In the genomic region with DNA sequence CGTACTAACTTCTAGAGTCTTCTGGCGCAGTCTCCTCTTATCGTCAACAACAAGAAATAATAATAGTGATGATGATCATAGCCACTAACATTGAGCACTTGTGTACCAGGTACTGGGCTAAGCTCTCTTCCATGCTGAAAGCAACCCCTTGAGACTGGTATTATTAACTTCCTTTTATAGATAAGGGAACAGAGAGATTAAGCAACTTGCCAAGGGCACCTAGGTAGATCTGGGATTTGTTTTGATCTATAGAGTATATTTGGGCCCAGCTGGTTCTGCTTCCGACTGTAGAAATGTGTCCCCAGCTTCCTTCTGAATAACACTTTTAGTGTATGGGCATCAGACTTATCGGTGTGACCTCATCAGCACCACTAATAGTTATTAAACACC, we compare ENCODE assay signal across 9 cellular contexts. TPM values are rescaled to one million over a fixed set of nuclear protein-coding genes. Genes with fewer than 3 reads are reported as not detected.
DNase-seq lines count a peak whose midpoint lies in the region; ATAC-seq and TF ChIP-seq lines count a peak whose summit lies in the region.
"Had no signal": no experiment of that assay in that cellular context is flagged by ENCODE, and none has a peak within 500 bp of the region (broad histone marks: within the 10 kb centered on the region; RNA-seq: fewer than 3 reads in every experiment).

No MANE protein-coding gene starts in this region.

- H3K79me2 ChIP-seq in HCT116 (ENCODE audit: insufficient read depth, low read length) (no peaks in the 10 kb centered on the region), smooth muscle cell (ENCODE audit: low read depth) (no peaks in the 10 kb centered on the region)

- RAD21 ChIA-PET in HCT116 (lab: Charles Lee; ENCODE audit: low non-redundant PET in 1 of 2, low total read pairs in 2 of 2, uncharacterized antibody in 2 of 2, unreplicated experiment in 2 of 2) = no interaction called here

- no peak for TF ChIP-seq POLR2A in HCT116 (IDR thresholded peaks at IDR 0.05; ENCODE audit: borderline replicate concordance, extremely low read depth, insufficient read depth, insufficient read length)

- peaks cover 24 to 34% (median 30%) of the 10 kb centered on the region in 3 donors for H3K4me1 Mint-ChIP-seq in T-cell
- H3K4me1 Mint-ChIP-seq in glutamatergic neuron (ENCODE audit: low read depth, unreplicated experiment) = peaks cover 41% of the 10 kb centered on the region

- peaks cover 27% of the 10 kb centered on the region for H3F3A ChIP-seq in smooth muscle cell (ENCODE audit: low read depth)

- intact Hi-C loops in HCT116 (cut with micrococcal nuclease) = no loop called here

- POLR2A ChIA-PET in HCT116 (lab: Charles Lee) (interaction anchor here (1.1 kb wide), 1 partner anchor 31 kb away, joined by 3 read pairs; no protein-coding TSS in a partner anchor), T-cell (lab: Charles Lee) (no interaction called here)

- no peaks in the 10 kb centered on the region for H3K36me3 ChIP-seq in HCT116 (ENCODE audit: control insufficient read depth in 1 of 2, insufficient read depth in 2 of 2, low read length in 2 of 2)
- no peaks in the 10 kb centered on the region for H3K36me3 ChIP-seq in smooth muscle cell (ENCODE audit: low read depth)
- H3K36me3 ChIP-seq: SJSA1 had no signal

- H2AFZ ChIP-seq in HCT116 (ENCODE audit: low read depth, low read length, poor library complexity, severe bottlenecking) (no peak overlapping the region), smooth muscle cell (ENCODE audit: low read depth) (no peak overlapping the region)

- H3K27ac ChIP-seq in HCT116 (ENCODE audit: low read depth, low read length) (no peak overlapping the region), smooth muscle cell (ENCODE audit: low read depth) (no peak overlapping the region)
- H3K27ac ChIP-seq: SJSA1 had no signal

- H3K9ac ChIP-seq in HCT116 (ENCODE audit: low read length) (no peak overlapping the region), smooth muscle cell (ENCODE audit: low read depth) (no peak overlapping the region)

- no peaks in the 10 kb centered on the region for H4K20me1 ChIP-seq in HCT116 (ENCODE audit: insufficient read depth)
- H4K20me1 ChIP-seq in smooth muscle cell (ENCODE audit: low read depth) = peaks cover 12% of the 10 kb centered on the region

- ATAC-seq in HCT116 (no peak), T-cell (replicated peaks in 1 of 4) (no peak), HG02763 (IDR thresholded peaks at IDR 0.05; ENCODE audit: unreplicated experiment) (no peak)

- no peaks in the 10 kb centered on the region for H3K9me2 ChIP-seq in HCT116 (ENCODE audit: insufficient read depth)

- TF ChIP-seq RAD21 in HCT116 (IDR thresholded peaks at IDR 0.05; ENCODE audit: low read depth) = no peak

- H3K4me2 ChIP-seq in HCT116 (ENCODE audit: low read length) (peak overlapping the region; percentile 93), smooth muscle cell (peak overlapping the region; percentile 96)

- H3K9me3 ChIP-seq in HCT116 (ENCODE audit: control insufficient read depth in 1 of 2, insufficient read depth in 1 of 2, low read depth in 1 of 2, low read length in 2 of 2) = no peaks in the 10 kb centered on the region
- H3K9me3 ChIP-seq in smooth muscle cell (replicated peaks; ENCODE audit: low read depth) = no peaks in the 10 kb centered on the region
- H3K9me3 ChIP-seq: SJSA1 had no signal

- TF ChIP-seq CTCF in HCT116 (IDR thresholded peaks at IDR 0.05 in 2 of 3, conservative IDR thresholded peaks at IDR 0.05 in 1 of 3; ENCODE audit: borderline replicate concordance in 1 of 3, insufficient read depth in 1 of 3, low read depth in 2 of 3, low read length in 2 of 3) (no peak), glutamatergic neuron (IDR thresholded peaks at IDR 0.05; ENCODE audit: partially characterized antibody, unreplicated experiment) (no peak), smooth muscle cell (IDR thresholded peaks at IDR 0.05; ENCODE audit: borderline replicate concordance, insufficient read depth, poor library complexity, severe bottlenecking) (no peak)

- H3K4me3 Mint-ChIP-seq in T-cell = peak overlapping the region; percentile 80 to 88 (median 87)
- peak overlapping the region; percentile 99 for H3K4me3 Mint-ChIP-seq in glutamatergic neuron (ENCODE audit: unreplicated experiment)

- peak overlapping the region in 1 of 2 donors; percentile 75 for H3K27ac Mint-ChIP-seq in T-cell
- peak overlapping the region; percentile 91 for H3K27ac Mint-ChIP-seq in glutamatergic neuron (ENCODE audit: unreplicated experiment)

- H3K36me3 Mint-ChIP-seq in T-cell = no peaks in the 10 kb centered on the region
- H3K36me3 Mint-ChIP-seq in glutamatergic neuron (ENCODE audit: unreplicated experiment) = peaks cover 3% of the 10 kb centered on the region

- CTCF ChIA-PET in HCT116 (lab: Charles Lee) (no interaction called here), T-cell (lab: Charles Lee) (interaction anchor here in 1 of 2 donors (0.5 kb wide), 1 partner anchor 365 kb away, joined by 3 read pairs; no protein-coding TSS in a partner anchor)

- BruUV-seq in HCT116 (replicated peaks; lab: Mats Ljungman, UMichigan) = no TSS peak

- no peak overlapping the region; a peak in 1 of 4 replicates for H3K4me3 ChIP-seq in HCT116 (replicated peaks in 1 of 2; ENCODE audit: low read depth in 1 of 2, low read length in 2 of 2)
- peak overlapping the region; percentile 70 for H3K4me3 ChIP-seq in smooth muscle cell

- H3K4me1 ChIP-seq in HCT116 (ENCODE audit: control insufficient read depth in 1 of 2, insufficient read depth in 2 of 2, low read length in 2 of 2) (peaks cover 22 to 44% of the 10 kb centered on the region in 2 experiments), smooth muscle cell (ENCODE audit: low read depth) (peaks cover 52% of the 10 kb centered on the region)

- H3K27me3 ChIP-seq in HCT116 (ENCODE audit: insufficient read depth, low read length) = no peaks in the 10 kb centered on the region
- H3K27me3 ChIP-seq in smooth muscle cell (ENCODE audit: low read depth) = no peaks in the 10 kb centered on the region

- no peaks in the 10 kb centered on the region for H3K9me3 Mint-ChIP-seq in T-cell
- H3K9me3 Mint-ChIP-seq in glutamatergic neuron (ENCODE audit: unreplicated experiment) = peaks cover 34% of the 10 kb centered on the region

- no peak for DNase-seq in HCT116 (ENCODE audit: low read depth, low spot score)
- DNase-seq in T-cell = no peak
- no peak for DNase-seq in glutamatergic neuron
- no peak for DNase-seq in smooth muscle cell (lab: John Stamatoyannopoulos, UW; ENCODE audit: unreplicated experiment)
- DNase-seq in DMS53 treated with DMSO at 0.1 percent for 48 hours (lab: John Stamatoyannopoulos, UW; ENCODE audit: unreplicated experiment) = no peak
- no peak for DNase-seq in AML-193 (lab: John Stamatoyannopoulos, UW)

- 76% methylated on average over 5 of the region's 5 CpGs for WGBS in smooth muscle cell (ENCODE audit: low lambda C conversion rate)

- peaks cover 0 to 1% of the 10 kb centered on the region in 2 donors for H3K27me3 Mint-ChIP-seq in T-cell
- peaks cover 29% of the 10 kb centered on the region for H3K27me3 Mint-ChIP-seq in glutamatergic neuron (ENCODE audit: unreplicated experiment)

TF ChIP-seq in HCT116, 20 proteins besides CTCF, POLR2A, EP300 and RAD21 (continues in another document):
- TF ChIP-seq FOSL1 (IDR thresholded peaks at IDR 0.05; ENCODE audit: low read depth) (no peak), ZNF274 (IDR thresholded peaks at IDR 0.05; ENCODE audit: low read depth, low read length) (no peak), SRF (IDR thresholded peaks at IDR 0.05; ENCODE audit: low read depth) (no peak), ZFX (IDR thresholded peaks at IDR 0.05) (no peak)
- TF ChIP-seq, protein P1, sequence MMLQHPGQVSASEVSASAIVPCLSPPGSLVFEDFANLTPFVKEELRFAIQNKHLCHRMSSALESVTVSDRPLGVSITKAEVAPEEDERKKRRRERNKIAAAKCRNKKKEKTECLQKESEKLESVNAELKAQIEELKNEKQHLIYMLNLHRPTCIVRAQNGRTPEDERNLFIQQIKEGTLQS (IDR thresholded peaks at IDR 0.05) = no peak

RNA-seq across cellular contexts. Expression of a gene that starts 1.1 kb away (rescaled TPM):
- total RNA-seq in HCT116 (2021; ENCODE audit: unreplicated experiment) = 16.6 TPM
- polyA plus RNA-seq in HCT116 (2012) = 10.6 and 13.3 TPM in 2 replicates
- 10 to 100 TPM in 1 of 5 donors, 1 to 10 TPM in 4; 7.2 to 12.4 (median 8.1) TPM for total RNA-seq in T-cell
- 103 TPM for total RNA-seq in glutamatergic neuron (ENCODE audit: unreplicated experiment)
- 10.0 and 15.2 TPM in 2 replicates for total RNA-seq in smooth muscle cell
- 8.8 and 12.6 TPM in 2 replicates for polyA plus RNA-seq in smooth muscle cell

RNA-seq across cellular contexts. Expression of a gene that starts 1.3 kb away (rescaled TPM):
- total RNA-seq in HCT116 (2021; ENCODE audit: unreplicated experiment) (0.59 TPM), T-cell (under 1 TPM in 1 of 5 donors, not detected in 4; 0.49 TPM), glutamatergic neuron (ENCODE audit: unreplicated experiment) (0.64 TPM), smooth muscle cell (1.0 TPM in 1 of 2 replicates, not detected in the other)
- 0.29 and 0.52 TPM in 2 replicates for polyA plus RNA-seq in HCT116 (2012)
- 0.41 TPM in 1 of 2 replicates, not detected in the other for polyA plus RNA-seq in smooth muscle cell
- total RNA-seq: cerebellum, SJSA1 had no signal

RNA-seq across cellular contexts. Expression of a gene that starts 29.5 kb away (rescaled TPM):
- 6.3 TPM for total RNA-seq in HCT116 (2021; ENCODE audit: unreplicated experiment)
- 4.3 and 4.7 TPM in 2 replicates for polyA plus RNA-seq in HCT116 (2012)
- 1 to 10 TPM in 2 of 5 donors, under 1 TPM in 3; 0.39 to 3.3 (median 0.85) TPM for total RNA-seq in T-cell
- total RNA-seq in glutamatergic neuron (ENCODE audit: unreplicated experiment) = 42.4 TPM
- total RNA-seq in smooth muscle cell = 53.1 and 74.4 TPM in 2 replicates
- polyA plus RNA-seq in smooth muscle cell = 67.8 and 73.5 TPM in 2 replicates

RNA-seq across cellular contexts. Expression of a gene that starts 42.0 kb away (rescaled TPM):
- not detected for total RNA-seq in HCT116 (2021; ENCODE audit: unreplicated experiment)
- polyA plus RNA-seq in HCT116 (2012) = not detected in 2 replicates
- not detected for total RNA-seq in T-cell
- not detected for total RNA-seq in glutamatergic neuron (ENCODE audit: unreplicated experiment)
- total RNA-seq in smooth muscle cell = not detected in 2 replicates
- not detected in 2 replicates for polyA plus RNA-seq in smooth muscle cell
- total RNA-seq: cerebellum, SJSA1 had no signal

RNA-seq across cellular contexts. Expression of a gene that starts 56.3 kb away (rescaled TPM):
- not detected for total RNA-seq in HCT116 (2021; ENCODE audit: unreplicated experiment)
- polyA plus RNA-seq in HCT116 (2012) = not detected in 2 replicates
- total RNA-seq in T-cell = not detected
- total RNA-seq in glutamatergic neuron (ENCODE audit: unreplicated experiment) = not detected
- not detected in 2 replicates for total RNA-seq in smooth muscle cell
- polyA plus RNA-seq in smooth muscle cell = not detected in 2 replicates
- total RNA-seq: cerebellum, SJSA1 had no signal
